ENCODE assay signal across 35 cellular contexts in genomic region chr17:17366235-17366634, GRCh38.
"Had no signal": no experiment of that assay in that cellular context is flagged by ENCODE, and none has a peak within 500 bp of the region (broad histone marks: within the 10 kb centered on the region; RNA-seq: fewer than 3 reads in every experiment).

No MANE protein-coding gene starts in this region.

- H3K4me3 Mint-ChIP-seq: activated B cell treated with CpG ODN at 0.5 μM for 24 hours; activated CD8-positive, alpha-beta memory T cell treated with anti-CD3 and anti-CD28 coated beads, Interleukin-2, amount 10 ng/mL, durations not matched to agents 7 days and 5 days; activated CD8-positive, alpha-beta T cell treated with anti-CD3 and anti-CD28 coated beads, Interleukin-2, amount 10 ng/mL, durations not matched to agents 7 days and 5 days; activated naive CD4-positive, alpha-beta T cell treated with anti-CD3 and anti-CD28 coated beads for 36 hours; activated naive CD4-positive, alpha-beta T cell treated with anti-CD3 and anti-CD28 coated beads, Interleukin-2, amount 50 U/mL, for 24 hours; activated naive CD8-positive, alpha-beta T cell treated with anti-CD3 and anti-CD28 coated beads for 36 hours; activated naive CD8-positive, alpha-beta T cell treated with anti-CD3 and anti-CD28 coated beads, Interleukin-2, amount 50 U/mL, for 24 hours; activated T-helper 1 cell treated with anti-CD3 and anti-CD28 coated beads, Interleukin-12 subunit alpha, Interleukin-12 subunit beta, Interleukin-2, Interleukin-4 antibody, amounts not matched to agents 30 ng/mL and 10 ng/mL and 1 ng/mL, durations not matched to agents 14 hours and 24 hours and 36 hours; effector memory CD8-positive, alpha-beta T cell; T-helper 17 cell; T-helper 2 cell treated with Interferon-gamma antibody and Interleukin-4, amounts not matched to agents 5 μg/mL and 100 μg/mL, for 36 hours had no signal

- H3K36me3 ChIP-seq: adrenal gland, esophagus muscularis mucosa, heart left ventricle, WERI-Rb-1 had no signal

- H3K27me3 ChIP-seq: adrenal gland, body of pancreas had no signal

- H3K36me3 Mint-ChIP-seq: activated CD8-positive, alpha-beta memory T cell treated with anti-CD3 and anti-CD28 coated beads, Interleukin-2, amount 10 ng/mL, durations not matched to agents 7 days and 5 days; activated naive CD4-positive, alpha-beta T cell treated with anti-CD3 and anti-CD28 coated beads, Interleukin-2, amount 50 U/mL, for 24 hours; activated naive CD8-positive, alpha-beta T cell treated with anti-CD3 and anti-CD28 coated beads for 36 hours had no signal

- H3K27me3 Mint-ChIP-seq: activated naive CD4-positive, alpha-beta T cell treated with anti-CD3 and anti-CD28 coated beads, Interleukin-2, amount 50 U/mL, for 24 hours; activated naive CD8-positive, alpha-beta T cell treated with anti-CD3 and anti-CD28 coated beads for 36 hours had no signal

- ATAC-seq: activated CD4-positive, CD25-positive, alpha-beta regulatory T cell treated with anti-CD3 and anti-CD28 coated beads, Interleukin-2, amount 50 U/mL, for 24 hours; activated CD8-positive, alpha-beta memory T cell treated with anti-CD3 and anti-CD28 coated beads, Interleukin-2, amount 10 ng/mL, durations not matched to agents 7 days and 5 days; activated CD8-positive, alpha-beta T cell treated with anti-CD3 and anti-CD28 coated beads, Interleukin-2, amount 10 ng/mL, durations not matched to agents 7 days and 5 days; activated naive CD8-positive, alpha-beta T cell treated with anti-CD3 and anti-CD28 coated beads, Interleukin-2, amount 50 U/mL, for 24 hours; body of pancreas; effector memory CD8-positive, alpha-beta T cell; foreskin keratinocyte; T-helper 17 cell had no signal

- DNase-seq: activated B cell treated with CpG ODN at 0.5 μM for 24 hours; activated CD4-positive, alpha-beta T cell treated with anti-CD3 and anti-CD28 coated beads for 48 hours; activated CD4-positive, alpha-beta T cell treated with anti-CD3 and anti-CD28 coated beads, Interleukin-2, amount 50 U/mL, for 1 hour; activated CD4-positive, alpha-beta T cell treated with anti-CD3 and anti-CD28 coated beads, Interleukin-2, amount 50 U/mL, for 48 hours; activated CD8-positive, alpha-beta memory T cell treated with anti-CD3 and anti-CD28 coated beads, Interleukin-2, amount 10 ng/mL, durations not matched to agents 7 days and 5 days; activated CD8-positive, alpha-beta memory T cell treated with anti-CD3 and anti-CD28 coated beads, Interleukin-2, amount 50 U/mL, for 4 hours; activated CD8-positive, alpha-beta T cell treated with anti-CD3 and anti-CD28 coated beads, Interleukin-2, amount 10 ng/mL, durations not matched to agents 7 days and 5 days; activated effector memory CD4-positive, alpha-beta T cell treated with anti-CD3 and anti-CD28 coated beads, Interleukin-2, amount 50 U/mL, for 16 hours; activated naive CD4-positive, alpha-beta T cell treated with anti-CD3 and anti-CD28 coated beads for 36 hours; activated naive CD8-positive, alpha-beta T cell treated with anti-CD3 and anti-CD28 coated beads for 36 hours; activated naive CD8-positive, alpha-beta T cell treated with anti-CD3 and anti-CD28 coated beads, Interleukin-2, amount 50 U/mL, for 24 hours; activated T-cell treated with anti-CD3 and anti-CD28 coated beads, Interleukin-2, amount 50 U/mL, for 1 hour; activated T-cell treated with anti-CD3 and anti-CD28 coated beads, Interleukin-2, amount 50 U/mL, for 48 hours; adrenal gland; amygdala; body of pancreas; caudate nucleus; cortex of kidney; dermis blood vessel endothelial cell; effector CD4-positive, alpha-beta T cell; effector memory CD8-positive, alpha-beta T cell; erythroblast; foreskin keratinocyte; T-helper 1 cell; T-helper 17 cell; T1000; WERI-Rb-1 had no signal

- H3K4me1 ChIP-seq: foreskin keratinocyte had no signal

- H3K27ac ChIP-seq: adrenal gland, body of pancreas, esophagus muscularis mucosa, foreskin keratinocyte, WERI-Rb-1 had no signal

- H3K9me3 Mint-ChIP-seq: activated B cell treated with CpG ODN at 0.5 μM for 24 hours; activated naive CD4-positive, alpha-beta T cell treated with anti-CD3 and anti-CD28 coated beads for 36 hours; activated naive CD4-positive, alpha-beta T cell treated with anti-CD3 and anti-CD28 coated beads, Interleukin-2, amount 50 U/mL, for 24 hours; activated naive CD8-positive, alpha-beta T cell treated with anti-CD3 and anti-CD28 coated beads for 36 hours; activated naive CD8-positive, alpha-beta T cell treated with anti-CD3 and anti-CD28 coated beads, Interleukin-2, amount 50 U/mL, for 24 hours; activated T-helper 1 cell treated with anti-CD3 and anti-CD28 coated beads, Interleukin-12 subunit alpha, Interleukin-12 subunit beta, Interleukin-2, Interleukin-4 antibody, amounts not matched to agents 30 ng/mL and 10 ng/mL and 1 ng/mL, durations not matched to agents 14 hours and 24 hours and 36 hours; activated T-helper 2 cell treated with anti-CD3 and anti-CD28 coated beads, Interferon-gamma antibody, Interleukin-2, Interleukin-4, amounts not matched to agents 10 μg/mL and 5 μg/mL and 100 μg/mL, durations not matched to agents 14 hours and 24 hours and 36 hours; effector memory CD8-positive, alpha-beta T cell; T-helper 2 cell treated with Interferon-gamma antibody and Interleukin-4, amounts not matched to agents 5 μg/mL and 100 μg/mL, for 36 hours had no signal

- FAIRE-seq: colon had no signal

- H3K9me3 ChIP-seq: adrenal gland, body of pancreas had no signal

- H3K4me1 Mint-ChIP-seq: activated B cell treated with CpG ODN at 0.5 μM for 24 hours; activated CD8-positive, alpha-beta memory T cell treated with anti-CD3 and anti-CD28 coated beads, Interleukin-2, amount 10 ng/mL, durations not matched to agents 7 days and 5 days; activated naive CD4-positive, alpha-beta T cell treated with anti-CD3 and anti-CD28 coated beads, Interleukin-2, amount 50 U/mL, for 24 hours; activated naive CD8-positive, alpha-beta T cell treated with anti-CD3 and anti-CD28 coated beads for 36 hours; activated naive CD8-positive, alpha-beta T cell treated with anti-CD3 and anti-CD28 coated beads, Interleukin-2, amount 50 U/mL, for 24 hours had no signal

- H3K4me3 ChIP-seq: adrenal gland, body of pancreas, esophagus muscularis mucosa, heart left ventricle had no signal

- H3K27ac Mint-ChIP-seq: activated B cell treated with CpG ODN at 0.5 μM for 24 hours; activated CD8-positive, alpha-beta memory T cell treated with anti-CD3 and anti-CD28 coated beads, Interleukin-2, amount 10 ng/mL, durations not matched to agents 7 days and 5 days; activated CD8-positive, alpha-beta T cell treated with anti-CD3 and anti-CD28 coated beads, Interleukin-2, amount 10 ng/mL, durations not matched to agents 7 days and 5 days; activated naive CD4-positive, alpha-beta T cell treated with anti-CD3 and anti-CD28 coated beads for 36 hours; activated naive CD4-positive, alpha-beta T cell treated with anti-CD3 and anti-CD28 coated beads, Interleukin-2, amount 50 U/mL, for 24 hours; activated naive CD8-positive, alpha-beta T cell treated with anti-CD3 and anti-CD28 coated beads for 36 hours; activated naive CD8-positive, alpha-beta T cell treated with anti-CD3 and anti-CD28 coated beads, Interleukin-2, amount 50 U/mL, for 24 hours; activated T-helper 1 cell treated with anti-CD3 and anti-CD28 coated beads, Interleukin-12 subunit alpha, Interleukin-12 subunit beta, Interleukin-2, Interleukin-4 antibody, amounts not matched to agents 30 ng/mL and 10 ng/mL and 1 ng/mL, durations not matched to agents 14 hours and 24 hours and 36 hours; activated T-helper 2 cell treated with anti-CD3 and anti-CD28 coated beads, Interferon-gamma antibody, Interleukin-2, Interleukin-4, amounts not matched to agents 10 μg/mL and 5 μg/mL and 100 μg/mL, durations not matched to agents 14 hours and 24 hours and 36 hours; T-helper 17 cell; T-helper 2 cell treated with Interferon-gamma antibody and Interleukin-4, amounts not matched to agents 5 μg/mL and 100 μg/mL, for 36 hours had no signal
